In the genomic region with DNA sequence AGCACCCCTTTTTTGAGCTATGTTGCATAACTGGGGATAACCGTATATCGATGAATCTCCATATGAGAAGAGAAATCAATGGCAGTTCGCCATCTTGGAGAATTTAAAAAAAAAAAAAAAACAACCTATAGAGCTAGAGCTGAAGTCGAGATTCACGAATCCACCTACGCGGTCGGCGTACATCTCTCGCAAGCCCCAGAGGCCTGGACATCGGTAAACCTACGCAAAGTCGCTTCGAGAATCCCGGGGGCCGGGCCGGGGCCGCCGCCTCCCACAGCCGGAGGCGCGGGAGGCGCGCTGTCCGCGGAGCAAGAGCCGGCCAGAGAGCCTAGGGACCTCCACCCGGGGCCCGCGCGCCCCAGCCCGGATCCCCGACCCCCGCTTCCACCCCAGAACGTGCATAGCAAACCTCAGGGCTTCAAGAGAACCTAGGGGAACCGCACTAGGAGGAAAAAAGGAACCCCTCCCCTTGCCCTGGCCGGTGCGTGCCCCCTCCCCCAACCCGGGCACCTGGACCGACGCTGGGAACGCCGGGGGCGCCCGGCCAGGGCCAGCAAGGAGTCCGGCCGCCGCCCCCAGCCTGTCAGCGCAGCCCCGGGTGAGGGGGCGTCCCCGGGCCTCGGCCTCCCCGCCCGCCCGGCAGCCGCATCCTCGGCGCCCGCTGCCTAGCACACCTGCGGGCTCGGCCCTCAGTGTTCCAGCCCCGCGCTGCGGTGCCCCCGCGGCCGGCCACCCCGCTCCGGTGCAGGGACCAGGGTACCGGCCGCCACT, we compare ENCODE assay signal across 8 cellular contexts.
DNase-seq lines count a peak whose midpoint lies in the region; ATAC-seq lines count a peak whose summit lies in the region.

No MANE protein-coding gene starts in this region.

- H3K27ac ChIP-seq in caudate nucleus (ENCODE audit: low read depth, low read length): peak overlapping the region; percentile 91

- DNase-seq in NCI-H187 (lab: John Stamatoyannopoulos, UW): peak; percentile 29 to 43
- peak; percentile 33 for DNase-seq in activated CD4-positive, CD25-positive, alpha-beta regulatory T cell treated with anti-CD3 and anti-CD28 coated beads, Interleukin-2, amount 50 U/mL, for 16 hours (ENCODE audit: low read depth, low spot score)
- DNase-seq in caudate nucleus (lab: John Stamatoyannopoulos, UW): peak in 58 of 61 donors; percentile 10 to 80 (median 59)
- peak; percentile 85 for DNase-seq in iris pigment epithelial cell (ENCODE audit: low read depth)
- peak; percentile 65 for DNase-seq in smooth muscle cell of the brain vasculature (ENCODE audit: low read depth, low spot score)

- peak; percentile 67 for ATAC-seq in GM18498 (IDR thresholded peaks at IDR 0.05; ENCODE audit: unreplicated experiment)
- peak; percentile 69 for ATAC-seq in HG02870 (IDR thresholded peaks at IDR 0.05; ENCODE audit: unreplicated experiment)
- ATAC-seq in GM18520 (IDR thresholded peaks at IDR 0.05; ENCODE audit: unreplicated experiment): no peak

Comparison
In these comparisons a context has a peak if more than half of its experiments do, and no peak if none do; other contexts are left out.
1. DNase-seq: peak in every context shown above with its lines; median percentile 85 in iris pigment epithelial cell; 65 in smooth muscle cell of the brain vasculature; 59 in caudate nucleus; 36 in NCI-H187; 33 in activated CD4-positive, CD25-positive, alpha-beta regulatory T cell treated with anti-CD3 and anti-CD28 coated beads, Interleukin-2, amount 50 U/mL, for 16 hours.